8 cellular contexts compared by ENCODE assay signal in the genomic region with DNA sequence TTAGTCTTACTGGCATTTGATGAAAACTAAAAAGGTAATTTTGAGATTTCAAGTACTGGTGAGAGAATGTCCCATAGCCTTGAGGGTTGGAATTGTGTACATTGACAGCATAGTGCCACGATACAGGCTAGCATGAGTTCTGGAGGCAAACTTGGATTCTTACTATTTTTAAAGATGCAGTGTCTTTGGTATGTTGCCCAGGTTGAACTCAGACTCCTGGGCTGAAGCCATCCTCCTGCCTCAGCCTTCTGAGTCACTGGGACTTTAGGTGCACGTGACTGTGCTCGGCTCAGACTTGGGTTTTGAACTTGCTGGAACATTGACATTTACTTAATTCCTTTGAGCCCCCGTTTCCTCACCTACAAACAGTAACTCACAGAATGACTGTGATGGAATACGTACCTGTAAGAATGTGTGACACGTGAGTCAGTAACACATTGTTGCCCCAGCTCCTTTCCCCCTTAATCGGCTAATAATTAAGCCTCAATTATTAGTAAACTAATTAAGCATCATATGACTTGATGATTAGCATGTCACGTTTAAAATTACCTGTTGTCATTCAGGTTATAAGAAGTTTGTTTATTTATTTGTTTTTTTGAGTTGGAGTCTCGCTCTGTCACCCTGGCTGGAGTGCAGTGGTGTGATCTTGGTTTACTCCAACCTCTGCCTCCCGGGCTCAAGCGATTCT. TPM values are rescaled to one million over a fixed set of nuclear protein-coding genes. Genes with fewer than 3 reads are reported as not detected.
DNase-seq lines count a peak whose midpoint lies in the region; ATAC-seq and TF ChIP-seq lines count a peak whose summit lies in the region.

No MANE protein-coding gene starts in this region.

- H3K4me3 ChIP-seq in adipocyte (ENCODE audit: low read length) (peak overlapping the region; percentile 72), right cardiac atrium (ENCODE audit: low read length) (no peak overlapping the region), testis (no peak overlapping the region)

- H3K27me3 ChIP-seq in adipocyte (replicated peaks; ENCODE audit: control insufficient read depth, insufficient read depth, low read length) (no peaks in the 10 kb centered on the region), right cardiac atrium (ENCODE audit: control insufficient read depth, insufficient read depth) (no peaks in the 10 kb centered on the region), testis (no peaks in the 10 kb centered on the region)

- H3K9me3 ChIP-seq in adipocyte (ENCODE audit: control insufficient read depth, low read length): no peaks in the 10 kb centered on the region
- no peaks in the 10 kb centered on the region for H3K9me3 ChIP-seq in right cardiac atrium (ENCODE audit: control insufficient read depth, low read length)
- H3K9me3 ChIP-seq in testis: no peaks in the 10 kb centered on the region

- DNase-seq in activated CD4-positive, alpha-beta T cell treated with anti-CD3 and anti-CD28 coated beads for 4 hours: peak; percentile 11 to 47
- DNase-seq in activated CD4-positive, alpha-beta T cell treated with anti-CD3 and anti-CD28 coated beads for 1 hour: no peak
- DNase-seq in adipocyte (ENCODE audit: low read depth) (peak; percentile 60), right cardiac atrium (peak; percentile 62 to 73 (median 68)), testis (peak; percentile 65), HT-29 (ENCODE audit: low spot score) (no peak), left lobe of liver (ENCODE audit: low spot score) (no peak)

- peaks cover 22% of the 10 kb centered on the region for H3K4me1 ChIP-seq in adipocyte (ENCODE audit: control insufficient read depth, insufficient read depth, low read length)
- peaks cover 19% of the 10 kb centered on the region for H3K4me1 ChIP-seq in right cardiac atrium (ENCODE audit: control insufficient read depth, insufficient read depth, low read length)
- H3K4me1 ChIP-seq in testis: peaks cover 12% of the 10 kb centered on the region

- H3K9ac ChIP-seq in adipocyte (ENCODE audit: low read length): peak overlapping the region; percentile 11

- TF ChIP-seq POLR2A in testis (IDR thresholded peaks at IDR 0.05): no peak

- ATAC-seq in right cardiac atrium (peak; percentile 65 to 66), GM18511 (IDR thresholded peaks at IDR 0.05; ENCODE audit: unreplicated experiment) (no peak), left lobe of liver (no peak)

- H3K36me3 ChIP-seq in adipocyte (ENCODE audit: control insufficient read depth, insufficient read depth, low read length, severe bottlenecking) (no peaks in the 10 kb centered on the region), testis (ENCODE audit: low read depth, missing control alignments) (no peaks in the 10 kb centered on the region)

- intact Hi-C loops in right cardiac atrium (cut with DNase I) (no loop called here), testis (cut with DNase I; ENCODE audit: low total_unique reads) (loop anchor here (10.0 kb wide), 1 partner anchor 73 kb away; no protein-coding TSS in a partner anchor)

- peak overlapping the region; percentile 42 for H3K27ac ChIP-seq in right cardiac atrium (ENCODE audit: low read length)
- peak overlapping the region in 1 of 2 donors; percentile 62 for H3K27ac ChIP-seq in testis

- no peak for TF ChIP-seq CTCF in testis (IDR thresholded peaks at IDR 0.05)

- WGBS in right cardiac atrium: 74% methylated on average over 11 of the region's 11 CpGs
- 68 to 70% methylated on average over 11 of the region's 11 CpGs for WGBS in testis, 2 donors

RNA-seq across cellular contexts. Expression of a gene that starts 10.6 kb away (rescaled TPM):
- 100 to 1,000 TPM; 154 to 183 (median 172) TPM for total RNA-seq in right cardiac atrium
- polyA plus RNA-seq in right cardiac atrium: 154 TPM
- total RNA-seq in testis: 100 to 1,000 TPM; 154 to 172 TPM
- 262 TPM for polyA plus RNA-seq in testis (ENCODE audit: insufficient read depth, low read depth, low replicate concordance)
- 43.8 and 48.2 TPM in 2 replicates for total RNA-seq in HT-29 (2014; rRNA removed; shearing (Covaris generic))
- 26.3 TPM for total RNA-seq in left lobe of liver

Comparison
In these comparisons a context has a peak if more than half of its experiments do, and no peak if none do; other contexts are left out.
1. DNase-seq: peak in activated CD4-positive, alpha-beta T cell treated with anti-CD3 and anti-CD28 coated beads for 4 hours (2 of 2), adipocyte (single experiment), right cardiac atrium (3 of 3) and testis (single experiment); none in activated CD4-positive, alpha-beta T cell treated with anti-CD3 and anti-CD28 coated beads for 1 hour (single experiment), HT-29 (single experiment) and left lobe of liver (single experiment).
2. ATAC-seq: peak in right cardiac atrium (2 of 2); none in GM18511 (single experiment) and left lobe of liver (single experiment).